23 cellular contexts compared by ENCODE assay signal in the genomic region with DNA sequence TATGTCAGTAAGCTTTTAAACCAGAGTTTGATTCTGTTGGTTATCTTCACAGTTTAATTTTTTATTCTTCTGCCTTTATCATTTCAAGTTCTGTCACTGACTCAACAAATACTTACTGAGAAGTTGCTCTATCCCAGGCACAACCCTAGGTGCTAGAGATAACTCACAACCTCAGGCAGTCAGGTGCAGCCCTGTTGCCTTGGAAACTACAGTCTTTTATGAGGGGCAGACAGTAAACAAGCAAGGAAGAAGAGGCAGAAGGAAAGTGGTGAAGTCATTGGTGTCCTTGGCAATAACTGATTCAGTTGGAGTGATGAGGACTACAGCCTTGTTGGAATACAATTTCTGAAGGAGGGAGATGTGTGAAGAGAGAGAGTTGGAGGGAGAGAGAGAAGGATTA.
DNase-seq lines count a peak whose midpoint lies in the region; ATAC-seq and TF ChIP-seq lines count a peak whose summit lies in the region.
"Had no signal": no experiment of that assay in that cellular context is flagged by ENCODE, and none has a peak within 500 bp of the region (broad histone marks: within the 10 kb centered on the region; RNA-seq: fewer than 3 reads in every experiment).

No MANE protein-coding gene starts in this region.

- H3K9me3 Mint-ChIP-seq in mesothelial cell of epicardium, result peaks cover 11% of the 10 kb centered on the region

- H3K36me3 Mint-ChIP-seq in mesothelial cell of epicardium, result peaks cover 5% of the 10 kb centered on the region

- DNase-seq in NCI-H2196 (lab: John Stamatoyannopoulos, UW; ENCODE audit: unreplicated experiment) (peak; percentile 2), NCI-H2196 treated with DMSO at 0.1 percent for 48 hours (lab: John Stamatoyannopoulos, UW; ENCODE audit: unreplicated experiment) (no peak), M059J (ENCODE audit: low read depth) (peak; percentile 42), NCI-H774 (lab: John Stamatoyannopoulos, UW) (peak; percentile 0), mesothelial cell of epicardium (ENCODE audit: low spot score in 2 of 2, unreplicated experiment in 2 of 2) (no peak), NCI-H1930 (lab: John Stamatoyannopoulos, UW) (no peak)
- DNase-seq: DMS79 treated with DMSO at 0.1 percent for 48 hours; GM23248; Kasumi-1; MG63; NCI-H1694; NCI-H2081 treated with DMSO at 0.1 percent for 48 hours; NCI-H226; NCI-H510A treated with DMSO at 0.1 percent for 48 hours; NK-92 treated with Interleukin-12 subunit alpha and Interleukin-12 subunit beta, amount 100 ng/mL, for 24 hours; SJCRH30; T1000 had no signal

- no peak overlapping the region for H3K4me3 Mint-ChIP-seq in mesothelial cell of epicardium
- H3K4me3 Mint-ChIP-seq: B cell had no signal

- no peak for TF ChIP-seq CTCF in mesothelial cell of epicardium (IDR thresholded peaks at IDR 0.05; ENCODE audit: unreplicated experiment)

- ATAC-seq in GM19351 (IDR thresholded peaks at IDR 0.05; ENCODE audit: unreplicated experiment) (no peak), HG02938 (IDR thresholded peaks at IDR 0.05; ENCODE audit: unreplicated experiment) (no peak)
- ATAC-seq: A549, GM12878, HCT116 had no signal

- peaks cover 34% of the 10 kb centered on the region for H3K4me1 Mint-ChIP-seq in mesothelial cell of epicardium
- H3K4me1 Mint-ChIP-seq: B cell had no signal

- no peaks in the 10 kb centered on the region for H3K27me3 Mint-ChIP-seq in mesothelial cell of epicardium (ENCODE audit: low read depth)
- H3K27me3 Mint-ChIP-seq: B cell had no signal

- peak overlapping the region; percentile 37 for H3K27ac Mint-ChIP-seq in mesothelial cell of epicardium
- H3K27ac Mint-ChIP-seq: B cell had no signal

Comparison
In these comparisons a context has a peak if more than half of its experiments do, and no peak if none do; other contexts are left out.
1. DNase-seq: peak in NCI-H2196 (single experiment), M059J (single experiment) and NCI-H774 (single experiment); none in NCI-H2196 treated with DMSO at 0.1 percent for 48 hours (single experiment), mesothelial cell of epicardium (0 of 2) and NCI-H1930 (0 of 2).